1 cellular context compared by ENCODE assay signal in the genomic region with DNA sequence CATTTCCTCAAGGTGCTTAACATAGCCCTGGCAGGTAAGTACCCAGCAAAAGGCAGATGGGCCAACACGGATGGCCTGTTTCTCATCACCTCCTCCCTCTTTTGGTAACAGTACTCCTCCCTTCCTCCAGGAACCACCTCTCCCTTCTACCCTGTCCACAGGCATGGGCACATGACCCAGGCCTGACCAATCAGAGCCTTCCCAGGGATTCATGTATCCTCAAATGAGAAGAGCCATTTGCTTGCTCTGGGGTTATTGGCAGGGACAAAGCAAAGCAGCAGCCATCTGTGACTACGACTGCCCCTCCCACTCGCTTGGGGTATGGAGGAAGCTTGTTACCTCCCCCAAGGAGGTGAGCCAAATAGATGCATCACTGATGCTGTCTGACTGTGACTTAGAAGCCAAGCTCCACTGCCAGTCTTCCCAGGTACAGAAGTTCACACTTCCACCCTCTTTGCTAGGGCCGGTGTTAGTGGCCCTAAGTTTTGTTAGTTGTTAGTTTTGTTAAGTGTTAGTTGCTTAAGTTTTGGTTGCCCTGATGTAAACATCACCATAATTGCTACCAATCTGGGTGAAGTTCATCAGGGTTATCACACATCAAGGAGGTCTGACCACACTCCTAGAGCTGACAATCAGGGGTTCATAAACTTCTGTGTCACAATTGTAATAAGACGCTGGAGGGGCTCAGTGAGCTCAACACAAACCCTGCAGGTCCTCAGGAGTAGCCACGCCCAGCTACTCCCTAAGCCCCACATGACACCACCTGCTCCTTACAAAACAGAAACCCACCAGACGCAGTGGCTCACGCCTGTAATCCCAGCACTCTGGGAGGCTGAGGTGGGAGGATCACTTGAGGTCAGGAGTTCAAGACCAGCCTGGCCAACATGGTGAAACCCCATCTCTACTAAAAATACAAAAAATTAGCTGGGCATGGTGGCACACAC.
A peak's percentile ranks its signal among the peaks of the same experiment; 100 is the strongest.
TF ChIP-seq lines count a peak whose summit lies in the region.

No MANE protein-coding gene starts in this region.

TF ChIP-seq in K562, 482 proteins besides CTCF, POLR2A, EP300 and RAD21 (continued from another document):
- TF ChIP-seq, protein P1, sequence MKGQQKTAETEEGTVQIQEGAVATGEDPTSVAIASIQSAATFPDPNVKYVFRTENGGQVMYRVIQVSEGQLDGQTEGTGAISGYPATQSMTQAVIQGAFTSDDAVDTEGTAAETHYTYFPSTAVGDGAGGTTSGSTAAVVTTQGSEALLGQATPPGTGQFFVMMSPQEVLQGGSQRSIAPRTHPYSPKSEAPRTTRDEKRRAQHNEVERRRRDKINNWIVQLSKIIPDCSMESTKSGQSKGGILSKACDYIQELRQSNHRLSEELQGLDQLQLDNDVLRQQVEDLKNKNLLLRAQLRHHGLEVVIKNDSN (CRISPR knock-in tag; IDR thresholded peaks at IDR 0.05): peak; percentile 88
- TF ChIP-seq NFYB (IDR thresholded peaks at IDR 0.05; ENCODE audit: extremely low read depth, insufficient read length) (peak; percentile 26), RFX5 (IDR thresholded peaks at IDR 0.05; ENCODE audit: low read depth, low read length) (no peak), RAD51 (IDR thresholded peaks at IDR 0.05; ENCODE audit: borderline replicate concordance, low read depth) (peak; percentile 71), KDM4B (IDR thresholded peaks at IDR 0.05; ENCODE audit: borderline replicate concordance in 2 of 2, low read depth in 1 of 2) (no peak), RBM25 (IDR thresholded peaks at IDR 0.05; ENCODE audit: low read depth, low read length, severe bottlenecking) (peak; percentile 1), KDM1A (IDR thresholded peaks at IDR 0.05) (0 out of 4 replicates have a peak, but pooled peaks of 1 of the 2 experiments have one; percentile 7)
- TF ChIP-seq, protein P2, sequence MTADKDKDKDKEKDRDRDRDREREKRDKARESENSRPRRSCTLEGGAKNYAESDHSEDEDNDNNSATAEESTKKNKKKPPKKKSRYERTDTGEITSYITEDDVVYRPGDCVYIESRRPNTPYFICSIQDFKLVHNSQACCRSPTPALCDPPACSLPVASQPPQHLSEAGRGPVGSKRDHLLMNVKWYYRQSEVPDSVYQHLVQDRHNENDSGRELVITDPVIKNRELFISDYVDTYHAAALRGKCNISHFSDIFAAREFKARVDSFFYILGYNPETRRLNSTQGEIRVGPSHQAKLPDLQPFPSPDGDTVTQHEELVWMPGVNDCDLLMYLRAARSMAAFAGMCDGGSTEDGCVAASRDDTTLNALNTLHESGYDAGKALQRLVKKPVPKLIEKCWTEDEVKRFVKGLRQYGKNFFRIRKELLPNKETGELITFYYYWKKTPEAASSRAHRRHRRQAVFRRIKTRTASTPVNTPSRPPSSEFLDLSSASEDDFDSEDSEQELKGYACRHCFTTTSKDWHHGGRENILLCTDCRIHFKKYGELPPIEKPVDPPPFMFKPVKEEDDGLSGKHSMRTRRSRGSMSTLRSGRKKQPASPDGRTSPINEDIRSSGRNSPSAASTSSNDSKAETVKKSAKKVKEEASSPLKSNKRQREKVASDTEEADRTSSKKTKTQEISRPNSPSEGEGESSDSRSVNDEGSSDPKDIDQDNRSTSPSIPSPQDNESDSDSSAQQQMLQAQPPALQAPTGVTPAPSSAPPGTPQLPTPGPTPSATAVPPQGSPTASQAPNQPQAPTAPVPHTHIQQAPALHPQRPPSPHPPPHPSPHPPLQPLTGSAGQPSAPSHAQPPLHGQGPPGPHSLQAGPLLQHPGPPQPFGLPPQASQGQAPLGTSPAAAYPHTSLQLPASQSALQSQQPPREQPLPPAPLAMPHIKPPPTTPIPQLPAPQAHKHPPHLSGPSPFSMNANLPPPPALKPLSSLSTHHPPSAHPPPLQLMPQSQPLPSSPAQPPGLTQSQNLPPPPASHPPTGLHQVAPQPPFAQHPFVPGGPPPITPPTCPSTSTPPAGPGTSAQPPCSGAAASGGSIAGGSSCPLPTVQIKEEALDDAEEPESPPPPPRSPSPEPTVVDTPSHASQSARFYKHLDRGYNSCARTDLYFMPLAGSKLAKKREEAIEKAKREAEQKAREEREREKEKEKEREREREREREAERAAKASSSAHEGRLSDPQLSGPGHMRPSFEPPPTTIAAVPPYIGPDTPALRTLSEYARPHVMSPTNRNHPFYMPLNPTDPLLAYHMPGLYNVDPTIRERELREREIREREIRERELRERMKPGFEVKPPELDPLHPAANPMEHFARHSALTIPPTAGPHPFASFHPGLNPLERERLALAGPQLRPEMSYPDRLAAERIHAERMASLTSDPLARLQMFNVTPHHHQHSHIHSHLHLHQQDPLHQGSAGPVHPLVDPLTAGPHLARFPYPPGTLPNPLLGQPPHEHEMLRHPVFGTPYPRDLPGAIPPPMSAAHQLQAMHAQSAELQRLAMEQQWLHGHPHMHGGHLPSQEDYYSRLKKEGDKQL (CRISPR knock-in tag; IDR thresholded peaks at IDR 0.05; ENCODE audit: borderline replicate concordance): no peak
